ENCODE assay signal across 12 cellular contexts in the genomic region with DNA sequence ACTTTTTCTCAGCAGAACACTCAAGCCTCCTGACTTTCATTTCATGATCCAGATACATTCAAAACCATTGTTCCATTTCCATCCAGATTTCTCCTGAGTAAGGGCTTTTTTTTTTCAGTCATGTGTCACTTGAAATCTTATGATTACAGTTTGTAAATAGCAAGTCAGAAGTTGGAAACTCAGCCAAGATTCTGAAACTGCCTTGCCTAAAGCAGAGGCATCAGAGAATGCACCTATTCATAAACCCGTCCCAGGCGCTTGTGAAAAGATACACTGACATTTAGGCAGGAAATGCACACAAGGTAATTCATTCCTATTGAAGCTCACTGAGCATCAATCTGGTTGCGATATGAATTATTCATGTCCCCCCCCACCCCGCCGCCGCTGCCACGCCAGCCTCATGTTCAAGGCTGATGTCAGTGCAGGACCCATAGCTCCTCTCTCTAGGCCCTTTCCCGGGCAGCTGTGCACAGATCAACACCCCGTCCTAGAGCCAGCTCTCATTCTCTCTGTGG. TPM values are rescaled to one million over a fixed set of nuclear protein-coding genes. Genes with fewer than 3 reads are reported as not detected.
DNase-seq lines count a peak whose midpoint lies in the region; ATAC-seq, FAIRE-seq and TF ChIP-seq lines count a peak whose summit lies in the region.
"Had no signal": no experiment of that assay in that cellular context is flagged by ENCODE, and none has a peak within 500 bp of the region (broad histone marks: within the 10 kb centered on the region; RNA-seq: fewer than 3 reads in every experiment).

No MANE protein-coding gene starts in this region.

- H3K4me1 ChIP-seq in CD8-positive, alpha-beta memory T cell (ENCODE audit: insufficient read depth, low read length), result peaks cover 68% of the 10 kb centered on the region
- H3K4me1 ChIP-seq in K562 (replicated peaks in 1 of 2; ENCODE audit: control insufficient read depth in 2 of 2, insufficient read depth in 2 of 2, low read length in 2 of 2), result no peaks in the 10 kb centered on the region
- no peaks in the 10 kb centered on the region for H3K4me1 ChIP-seq in psoas muscle

- H3K9ac ChIP-seq in K562 (ENCODE audit: insufficient read depth in 1 of 2, low read depth in 2 of 2, low read length in 2 of 2), result no peak overlapping the region

- peaks cover 0 to 5% (median 4%) of the 10 kb centered on the region in 3 donors for H3K36me3 Mint-ChIP-seq in CD8-positive, alpha-beta memory T cell
- H3K36me3 Mint-ChIP-seq in activated CD4-positive, alpha-beta T cell treated with anti-CD3 and anti-CD28 coated beads, Interleukin-2, amount 10 ng/mL, durations not matched to agents 7 days and 5 days (ENCODE audit: low read depth), result peaks cover 23% of the 10 kb centered on the region

- no peaks in the 10 kb centered on the region for H3K27me3 Mint-ChIP-seq in CD8-positive, alpha-beta memory T cell
- H3K27me3 Mint-ChIP-seq in activated CD4-positive, alpha-beta T cell treated with anti-CD3 and anti-CD28 coated beads, Interleukin-2, amount 10 ng/mL, durations not matched to agents 7 days and 5 days, result no peaks in the 10 kb centered on the region

- H3K4me3 ChIP-seq in CD8-positive, alpha-beta memory T cell (ENCODE audit: low read length), result no peak overlapping the region
- no peak overlapping the region for H3K4me3 ChIP-seq in K562
- no peak overlapping the region for H3K4me3 ChIP-seq in psoas muscle
- H3K4me3 ChIP-seq: hepatocyte, ovary had no signal

- H3K27me3 ChIP-seq in CD8-positive, alpha-beta memory T cell (ENCODE audit: insufficient read depth, low read length, poor library complexity, severe bottlenecking), result no peaks in the 10 kb centered on the region
- peaks cover 0 to 33% of the 10 kb centered on the region in 2 experiments; a peak in 3 of 5 replicates for H3K27me3 ChIP-seq in K562 (ENCODE audit: control insufficient read depth in 2 of 2, insufficient read depth in 2 of 2, low read length in 2 of 2)
- H3K27me3 ChIP-seq in psoas muscle (ENCODE audit: insufficient read depth in 3 of 3, low read length in 2 of 3), result peaks cover 0 to 6% (median 0%) of the 10 kb centered on the region in 3 donors
- H3K27me3 ChIP-seq: hepatocyte, ovary had no signal

- H3K9me3 ChIP-seq in CD8-positive, alpha-beta memory T cell (ENCODE audit: low read length), result no peaks in the 10 kb centered on the region
- H3K9me3 ChIP-seq in K562 (replicated peaks; ENCODE audit: control insufficient read depth, insufficient read depth, low read depth, low read length), result no peaks in the 10 kb centered on the region
- no peaks in the 10 kb centered on the region for H3K9me3 ChIP-seq in psoas muscle
- H3K9me3 ChIP-seq: ovary had no signal

- in situ Hi-C loops in K562 (cut with MboI), result no loop called here

- 0% methylated on average over 9 of the region's 9 CpGs for WGBS in K562 (ENCODE audit: insufficient coverage, low coverage, missing lambda C conversion rate)
- 68 to 74% (median 69%) methylated on average over 9 of the region's 9 CpGs for WGBS in psoas muscle, 3 donors

- POLR2A ChIA-PET in CD8-positive, alpha-beta memory T cell (lab: Charles Lee), result interaction anchor here (0.7 to 1.2 kb wide), 3 partner anchors 10 to 103 kb away, joined by 4 to 16 read pairs (median 5); partner anchors contain the start of gene MGAT4A
- POLR2A ChIA-PET in activated CD4-positive, alpha-beta T cell treated with anti-CD3 and anti-CD28 coated beads, Interleukin-2, amount 10 ng/mL, durations not matched to agents 7 days and 5 days (lab: Charles Lee), result interaction anchor here (0.6 to 1.1 kb wide), 3 partner anchors 8 to 57 kb away, joined by 3 read pairs; no protein-coding TSS in a partner anchor
- POLR2A ChIA-PET in K562 (lab: Yijun Ruan, JAX), result no interaction called here

- TF ChIP-seq CTCF in K562 (IDR thresholded peaks at IDR 0.05 in 2 of 3, conservative IDR thresholded peaks at IDR 0.05 in 1 of 3; ENCODE audit: insufficient read depth in 2 of 3, low read depth in 1 of 3, low read length in 3 of 3) (no peak), GM10266 (IDR thresholded peaks at IDR 0.05; ENCODE audit: control insufficient read depth, insufficient read depth, low read depth, missing control alignments) (no peak), psoas muscle (IDR thresholded peaks at IDR 0.05) (no peak)

- peak overlapping the region; percentile 6 to 91 (median 85) for H3K27ac Mint-ChIP-seq in CD8-positive, alpha-beta memory T cell
- H3K27ac Mint-ChIP-seq in activated CD4-positive, alpha-beta T cell treated with anti-CD3 and anti-CD28 coated beads, Interleukin-2, amount 10 ng/mL, durations not matched to agents 7 days and 5 days, result peak overlapping the region; percentile 44

- intact Hi-C loops in K562 (cut with micrococcal nuclease), result no loop called here
- intact Hi-C loops in sciatic nerve (cut with DNase I), result no loop called here
- intact Hi-C loops in psoas muscle (cut with DNase I), result no loop called here

- CTCF ChIA-PET in CD8-positive, alpha-beta memory T cell (lab: Charles Lee), result interaction anchor here (0.9 to 4.9 kb wide), 3 partner anchors 9 to 30 kb away, joined by 3 to 23 read pairs (median 4); partner anchors contain the start of gene MGAT4A
- CTCF ChIA-PET in activated CD4-positive, alpha-beta T cell treated with anti-CD3 and anti-CD28 coated beads, Interleukin-2, amount 10 ng/mL, durations not matched to agents 7 days and 5 days (lab: Charles Lee), result interaction anchor here (0.7 kb wide), 1 partner anchor 10 kb away, joined by 3 read pairs; no protein-coding TSS in a partner anchor
- CTCF ChIA-PET in K562 (lab: Yijun Ruan, JAX; ENCODE audit: low intra/inter-chr PET ratio), result no interaction called here

- no peaks in the 10 kb centered on the region for H3K36me3 ChIP-seq in CD8-positive, alpha-beta memory T cell (ENCODE audit: insufficient read depth, low read length)
- H3K36me3 ChIP-seq in K562 (ENCODE audit: control insufficient read depth, insufficient read depth, low read length), result no peaks in the 10 kb centered on the region
- H3K36me3 ChIP-seq in psoas muscle (ENCODE audit: insufficient read depth in 1 of 2, low read depth in 1 of 2), result no peaks in the 10 kb centered on the region
- H3K36me3 ChIP-seq: ovary had no signal

- peaks cover 63 to 90% (median 80%) of the 10 kb centered on the region in 3 donors for H3K4me1 Mint-ChIP-seq in CD8-positive, alpha-beta memory T cell
- H3K4me1 Mint-ChIP-seq in activated CD4-positive, alpha-beta T cell treated with anti-CD3 and anti-CD28 coated beads, Interleukin-2, amount 10 ng/mL, durations not matched to agents 7 days and 5 days, result peaks cover 79% of the 10 kb centered on the region

- BruUV-seq in K562 (replicated peaks; lab: Mats Ljungman, UMichigan), result no TSS peak

- no peak overlapping the region for H2AFZ ChIP-seq in K562 (ENCODE audit: low read depth, low read length)
- H2AFZ ChIP-seq: hepatocyte had no signal

- H3K4me2 ChIP-seq in K562 (ENCODE audit: insufficient read depth, low read length), result no peak overlapping the region
- H3K4me2 ChIP-seq: hepatocyte had no signal

- TF ChIP-seq RAD21 in K562 (CRISPR knock-in tag; conservative IDR thresholded peaks at IDR 0.05 in 1 of 2, IDR thresholded peaks at IDR 0.05 in 1 of 2), result no peak

- no peak for TF ChIP-seq POLR2A in K562 (conservative IDR thresholded peaks at IDR 0.05)

- peak overlapping the region in 5 of 7 donors; percentile 2 to 76 (median 42) for H3K4me3 Mint-ChIP-seq in CD8-positive, alpha-beta memory T cell
- peak overlapping the region; percentile 1 for H3K4me3 Mint-ChIP-seq in activated CD4-positive, alpha-beta T cell treated with anti-CD3 and anti-CD28 coated beads, Interleukin-2, amount 10 ng/mL, durations not matched to agents 7 days and 5 days

- H3K27ac ChIP-seq in CD8-positive, alpha-beta memory T cell (ENCODE audit: low read depth, low read length), result no peak overlapping the region
- H3K27ac ChIP-seq in K562 (ENCODE audit: extremely low read depth, low read depth, low read length) (no peak overlapping the region), psoas muscle (no peak overlapping the region)
- H3K27ac ChIP-seq: C4-2B, hepatocyte, ovary had no signal

- no peaks in the 10 kb centered on the region for H3K9me3 Mint-ChIP-seq in CD8-positive, alpha-beta memory T cell
- H3K9me3 Mint-ChIP-seq in activated CD4-positive, alpha-beta T cell treated with anti-CD3 and anti-CD28 coated beads, Interleukin-2, amount 10 ng/mL, durations not matched to agents 7 days and 5 days, result peaks cover 4% of the 10 kb centered on the region

- H3K9me1 ChIP-seq in K562 (ENCODE audit: control insufficient read depth, insufficient read depth, low read length), result no peaks in the 10 kb centered on the region

- no peak for TF ChIP-seq EP300 in K562 (IDR thresholded peaks at IDR 0.05; ENCODE audit: low read length)

- DNase-seq in CD8-positive, alpha-beta memory T cell, result peak in 2 of 5 donors; percentile 58 to 73
- DNase-seq in activated CD4-positive, alpha-beta T cell treated with anti-CD3 and anti-CD28 coated beads, Interleukin-2, amount 10 ng/mL, durations not matched to agents 7 days and 5 days, result peak; percentile 52
- DNase-seq in K562 (ENCODE audit: extremely low read depth in 1 of 4, low spot score in 3 of 4) (no peak), sciatic nerve (ENCODE audit: low spot score) (no peak), GM10266 (ENCODE audit: extremely low spot score) (no peak), psoas muscle (no peak)
- DNase-seq in stimulated activated CD4-positive, alpha-beta T cell treated with anti-CD3 and anti-CD28 coated beads, Interleukin-12 subunit alpha, Interleukin-12 subunit beta, amount 100 ng/mL, for 48 hours (ENCODE audit: low read depth in 2 of 3, low spot score in 1 of 3), result peak; percentile 51 to 65 (median 63)
- DNase-seq: NCI-H526, ovary had no signal

- ATAC-seq in K562, result no peak
- ATAC-seq in sciatic nerve, result no peak
- ATAC-seq in psoas muscle, result no peak
- ATAC-seq in HG02678 (IDR thresholded peaks at IDR 0.05; ENCODE audit: unreplicated experiment), result no peak

- no peaks in the 10 kb centered on the region for H3K79me2 ChIP-seq in K562 (ENCODE audit: control insufficient read depth, insufficient read depth, low read length)
- H3K79me2 ChIP-seq: hepatocyte had no signal

- FAIRE-seq in K562 (lab: Jason Lieb, UNC), result no peak

- H4K20me1 ChIP-seq in K562 (replicated peaks; ENCODE audit: control insufficient read depth, insufficient read depth, low read length), result no peaks in the 10 kb centered on the region; the same call in 1 of the 2 replicates

RNA-seq across cellular contexts. Expression of gene MGAT4A, which starts 30.4 kb away (rescaled TPM):
- 10 to 100 TPM; 65.2 to 66.8 TPM for total RNA-seq in CD8-positive, alpha-beta memory T cell
- 211 TPM for polyA plus RNA-seq in CD8-positive, alpha-beta memory T cell
- 100 to 1,000 TPM in 1 of 2 experiments, 10 to 100 TPM in 1; 93.9 to 109 TPM for total RNA-seq in activated CD4-positive, alpha-beta T cell treated with anti-CD3 and anti-CD28 coated beads, Interleukin-2, amount 10 ng/mL, durations not matched to agents 7 days and 5 days
- 0.09 and 1.2 TPM in 2 replicates for total RNA-seq in K562 (2011; cell fraction: chromatin; rRNA removed; ENCODE audit: low replicate concordance)
- under 0.01 TPM in 1 of 2 replicates, not detected in the other for total RNA-seq in K562 (2011; cell fraction: nucleolus; rRNA removed)
- total RNA-seq in K562 (2011; cell fraction: nucleoplasm; rRNA removed), result 0.15 and 0.29 TPM in 2 replicates
- 0.53 TPM in 1 of 2 replicates, not detected in the other for total RNA-seq in K562 (2014; rRNA removed)
- 0.18 and 0.67 TPM in 2 replicates for total RNA-seq in K562 (2014; rRNA removed; fragmentation: Illumina TruSeq; extraction: Trizol)
- 0.08 and 0.11 TPM in 2 replicates for total RNA-seq in K562 (2015; rRNA removed; fragmentation: Illumina TruSeq; extraction: Trizol)
- 0.35 and 0.38 TPM in 2 replicates for total RNA-seq in K562 (2021)
- polyA plus RNA-seq in K562 (2011; rRNA removed), result 0.11 and 0.28 TPM in 2 replicates
- polyA plus RNA-seq in K562 (2011; cell fraction: cytosol; rRNA removed), result 0.06 and 0.24 TPM in 2 replicates
- polyA plus RNA-seq in K562 (2011; cell fraction: nucleus; rRNA removed), result 0.01 and 0.14 TPM in 2 replicates
- 0.15 and 0.20 TPM in 2 replicates for polyA plus RNA-seq in K562 (2012)
- polyA plus RNA-seq in K562 (2014; fragmentation: Illumina TruSeq; extraction: Trizol), result 0.03 and 0.10 TPM in 2 replicates
- polyA plus RNA-seq in K562 (2014; fragmentation: Nextera tagmentation; extraction: Ambion mirVana), result under 1 TPM in 1 of 2 experiments, not detected in 1; 0.03 TPM
- polyA plus RNA-seq in K562 (2014; rRNA removed), result 0.53 TPM in 1 of 2 replicates, not detected in the other
- 0.14 and 0.21 TPM in 2 replicates for polyA minus RNA-seq in K562 (2011; rRNA and poly(A)+ RNA removed)
- polyA minus RNA-seq in K562 (2011; cell fraction: cytosol; rRNA and poly(A)+ RNA removed), result 0.57 TPM in 1 of 2 replicates, not detected in the other
- 0.22 TPM in 1 of 2 replicates, not detected in the other for polyA minus RNA-seq in K562 (2011; cell fraction: nucleus; rRNA and poly(A)+ RNA removed)
- 46.0 TPM for total RNA-seq in sciatic nerve
- 10 to 100 TPM in 2 of 4 donors, 1 to 10 TPM in 2; 7.0 to 12.3 (median 9.0) TPM for total RNA-seq in psoas muscle
- polyA plus RNA-seq in psoas muscle, result 10 to 100 TPM in 1 of 3 donors, 1 to 10 TPM in 2; 3.0 to 10.6 (median 6.7) TPM

Comparison
In these comparisons a context has a peak if more than half of its experiments do, and no peak if none do; other contexts are left out.
1. DNase-seq: peak in activated CD4-positive, alpha-beta T cell treated with anti-CD3 and anti-CD28 coated beads, Interleukin-2, amount 10 ng/mL, durations not matched to agents 7 days and 5 days (single experiment) and stimulated activated CD4-positive, alpha-beta T cell treated with anti-CD3 and anti-CD28 coated beads, Interleukin-12 subunit alpha, Interleukin-12 subunit beta, amount 100 ng/mL, for 48 hours (3 of 3); none in K562 (0 of 4), sciatic nerve (single experiment), GM10266 (single experiment) and psoas muscle (0 of 2).